8 cellular contexts compared by ENCODE assay signal in genomic region chr3:122564155-122564912, GRCh38. TPM values are rescaled to one million over a fixed set of nuclear protein-coding genes. Genes with fewer than 3 reads are reported as not detected.
DNase-seq lines count a peak whose midpoint lies in the region; ATAC-seq and TF ChIP-seq lines count a peak whose summit lies in the region.

Gene DTX3L, plus strand, starts transcription at chr3:122564338. Its CDS starts 89 bp downstream, at chr3:122564427.
Gene PARP9, minus strand, starts transcription at chr3:122564300. Its CDS starts 4,680 bp downstream, at chr3:122559620.

- 2% methylated on average over 9 of the region's 56 CpGs for WGBS in SK-N-SH (ENCODE audit: low lambda C conversion rate)
- WGBS in gastroesophageal sphincter (ENCODE audit: low coverage in 1 of 2), 2 donors, result 0% methylated on average over 2 to 19 of the region's 56 CpGs

- peaks cover 5 to 9% of the 10 kb centered on the region in 2 experiments; a peak in 2 of 4 replicates for H3K4me1 ChIP-seq in SK-N-SH (ENCODE audit: control insufficient read depth in 1 of 2, insufficient read depth in 2 of 2, low read depth in 1 of 2, low read length in 1 of 2)
- H3K4me1 ChIP-seq in gastroesophageal sphincter, result peaks cover 0 to 86% (median 28%) of the 10 kb centered on the region in 3 donors

- H2AFZ ChIP-seq in SK-N-SH (ENCODE audit: low read depth), result peak within 1 kb of the TSS; percentile 89

- POLR2A ChIA-PET in SK-N-SH (lab: Yijun Ruan, JAX), result interaction anchor here (0.6 to 1.5 kb wide), 6 partner anchors 9 to 1496 kb away, joined by 3 to 8 read pairs (median 3); no protein-coding TSS in a partner anchor

- H3K27me3 ChIP-seq in SK-N-SH (ENCODE audit: insufficient read depth) (no peaks in the 10 kb centered on the region), gastroesophageal sphincter (no peaks in the 10 kb centered on the region)

- no peaks in the 10 kb centered on the region for H3K9me2 ChIP-seq in SK-N-SH

- ATAC-seq in gastroesophageal sphincter, result peak; percentile 96

- DNase-seq in Daoy (ENCODE audit: low read depth) (peak; percentile 92), GOT3 (lab: John Stamatoyannopoulos, UW) (peak; percentile 42), LoVo (ENCODE audit: low spot score) (peak; percentile 82), SK-N-SH (peak; percentile 90), nucleus accumbens (lab: John Stamatoyannopoulos, UW) (peak in 52 of 56 donors; percentile 16 to 71 (median 48)), substantia nigra (lab: John Stamatoyannopoulos, UW) (peak; percentile 11 to 82 (median 58))
- peak; percentile 68 for DNase-seq in activated naive CD4-positive, alpha-beta T cell treated with anti-CD3 and anti-CD28 coated beads, Interleukin-2, amount 50 U/mL, for 16 hours

- TF ChIP-seq EP300 in SK-N-SH (IDR thresholded peaks at IDR 0.05; ENCODE audit: borderline replicate concordance in 1 of 2, low read depth in 1 of 2, low read length in 1 of 2) (peak; percentile 8 to 9; a peak in 1 of 4 replicates), gastroesophageal sphincter (IDR thresholded peaks at IDR 0.05) (no peak)

- CTCF ChIA-PET in SK-N-SH (lab: Yijun Ruan, JAX), result interaction anchor here (0.9 to 3.1 kb wide), 7 partner anchors 9 to 378 kb away, joined by 3 to 29 read pairs (median 4); no protein-coding TSS in a partner anchor

- peak; percentile 65 to 73 for TF ChIP-seq POLR2A in gastroesophageal sphincter (IDR thresholded peaks at IDR 0.05)

- H3K79me2 ChIP-seq in SK-N-SH (ENCODE audit: insufficient read depth), result peaks cover 10% of the 10 kb centered on the region

- no peaks in the 10 kb centered on the region for H3K9me3 ChIP-seq in SK-N-SH
- H3K9me3 ChIP-seq in gastroesophageal sphincter, result no peaks in the 10 kb centered on the region

- H3K9ac ChIP-seq in SK-N-SH, result peak within 1 kb of the TSS; percentile 88

- H3K4me3 ChIP-seq in SK-N-SH (ENCODE audit: low read depth in 2 of 2, low read length in 1 of 2), result peak within 1 kb of the TSS; percentile 75 to 78
- H3K4me3 ChIP-seq in gastroesophageal sphincter, result peak within 1 kb of the TSS; percentile 73 to 93

- no peaks in the 10 kb centered on the region for H4K20me1 ChIP-seq in SK-N-SH (ENCODE audit: insufficient read depth)

- TF ChIP-seq CTCF in SK-N-SH (IDR thresholded peaks at IDR 0.05), result no peak
- TF ChIP-seq CTCF in gastroesophageal sphincter (IDR thresholded peaks at IDR 0.05), result no peak

- H3K4me2 ChIP-seq in SK-N-SH, result peak within 1 kb of the TSS; percentile 87

- H3K27ac ChIP-seq in SK-N-SH (ENCODE audit: low read depth in 2 of 2, low read length in 1 of 2) (peak within 1 kb of the TSS; percentile 74 to 89), gastroesophageal sphincter (peak within 1 kb of the TSS; percentile 93 to 99 (median 96)), substantia nigra (ENCODE audit: low read depth, low read length, poor library complexity, severe bottlenecking) (peak within 1 kb of the TSS; percentile 84)

- TF ChIP-seq RAD21 in SK-N-SH (IDR thresholded peaks at IDR 0.05; ENCODE audit: low read length), result no peak

- H3F3A ChIP-seq in SK-N-SH (replicated peaks; ENCODE audit: insufficient read depth), result no peaks in the 10 kb centered on the region

- H3K36me3 ChIP-seq in SK-N-SH (replicated peaks in 1 of 2; ENCODE audit: control insufficient read depth in 1 of 2, insufficient read depth in 2 of 2, low read length in 1 of 2) (peaks cover 13 to 23% of the 10 kb centered on the region in 2 experiments), gastroesophageal sphincter (peaks cover 0 to 39% of the 10 kb centered on the region in 2 donors)

TF ChIP-seq in SK-N-SH, 30 proteins besides CTCF, POLR2A, EP300 and RAD21 (continues in another document):
- TF ChIP-seq MAX (IDR thresholded peaks at IDR 0.05; ENCODE audit: low read depth) (peak; percentile 65), USF1 (IDR thresholded peaks at IDR 0.05; ENCODE audit: borderline replicate concordance, low read depth) (no peak), FOSL2 (IDR thresholded peaks at IDR 0.05; ENCODE audit: borderline replicate concordance, low read depth) (no peak), RFX5 (IDR thresholded peaks at IDR 0.05; ENCODE audit: low read length) (no peak), SIN3A (IDR thresholded peaks at IDR 0.05; ENCODE audit: borderline replicate concordance, low read depth, low read length) (no peak), REST (IDR thresholded peaks at IDR 0.05; ENCODE audit: low read depth, low read length) (no peak), YY1 (IDR thresholded peaks at IDR 0.05; ENCODE audit: low read depth) (0 out of 2 replicates have a peak, but pooled peaks have one; percentile 43), TCF12 (IDR thresholded peaks at IDR 0.05) (0 out of 2 replicates have a peak, but pooled peaks have one; percentile 7), GATA2 (CRISPR knock-in tag; IDR thresholded peaks at IDR 0.05) (no peak), RXRA (IDR thresholded peaks at IDR 0.05; ENCODE audit: borderline replicate concordance, low read depth) (no peak), TEAD4 (IDR thresholded peaks at IDR 0.05; ENCODE audit: borderline replicate concordance, insufficient read depth) (no peak), PBX3 (IDR thresholded peaks at IDR 0.05) (0 out of 2 replicates have a peak, but pooled peaks have one; percentile 31), FOXJ3 (CRISPR knock-in tag; IDR thresholded peaks at IDR 0.05) (no peak), CHD2 (IDR thresholded peaks at IDR 0.05; ENCODE audit: low read length, partially characterized antibody) (peak; percentile 81), NRF1 (IDR thresholded peaks at IDR 0.05; ENCODE audit: low read depth, low read length) (no peak)
- TF ChIP-seq, protein P1, sequence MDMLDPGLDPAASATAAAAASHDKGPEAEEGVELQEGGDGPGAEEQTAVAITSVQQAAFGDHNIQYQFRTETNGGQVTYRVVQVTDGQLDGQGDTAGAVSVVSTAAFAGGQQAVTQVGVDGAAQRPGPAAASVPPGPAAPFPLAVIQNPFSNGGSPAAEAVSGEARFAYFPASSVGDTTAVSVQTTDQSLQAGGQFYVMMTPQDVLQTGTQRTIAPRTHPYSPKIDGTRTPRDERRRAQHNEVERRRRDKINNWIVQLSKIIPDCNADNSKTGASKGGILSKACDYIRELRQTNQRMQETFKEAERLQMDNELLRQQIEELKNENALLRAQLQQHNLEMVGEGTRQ (IDR thresholded peaks at IDR 0.05; ENCODE audit: borderline replicate concordance, low read depth, low read length), result no peak

RNA-seq across cellular contexts. Expression of gene DTX3L, which starts in this region (rescaled TPM):
- 13.7 and 14.7 TPM in 2 replicates for total RNA-seq in Daoy (2014; rRNA removed; shearing (Covaris generic))
- polyA plus RNA-seq in SK-N-SH (2012; rRNA removed), result 2.6 and 2.7 TPM in 2 replicates
- 4.7 and 4.8 TPM in 2 replicates for polyA plus RNA-seq in SK-N-SH (2012; cell fraction: cytosol; rRNA removed)
- polyA plus RNA-seq in SK-N-SH (2012; cell fraction: nucleus; rRNA removed), result 2.4 and 3.5 TPM in 2 replicates
- 10 to 100 TPM; 23.7 to 24.6 (median 24.2) TPM for total RNA-seq in gastroesophageal sphincter

RNA-seq across cellular contexts. Expression of gene PARP9, which starts in this region (rescaled TPM):
- total RNA-seq in Daoy (2014; rRNA removed; shearing (Covaris generic)), result 11.9 and 26.3 TPM in 2 replicates
- 13.5 and 17.4 TPM in 2 replicates for polyA plus RNA-seq in SK-N-SH (2012; rRNA removed)
- 16.6 and 17.2 TPM in 2 replicates for polyA plus RNA-seq in SK-N-SH (2012; cell fraction: cytosol; rRNA removed)
- 10.9 and 20.4 TPM in 2 replicates for polyA plus RNA-seq in SK-N-SH (2012; cell fraction: nucleus; rRNA removed)
- 10 to 100 TPM; 21.0 to 28.6 (median 24.0) TPM for total RNA-seq in gastroesophageal sphincter

Comparison
In these comparisons a context has a peak if more than half of its experiments do, and no peak if none do; other contexts are left out.
1. Peak in every context shown above with its lines: DNase-seq, ATAC-seq, H3K4me3 ChIP-seq and H3K27ac ChIP-seq.
2. DNase-seq: peak in every context shown above with its lines; median percentile 92 in Daoy; 90 in SK-N-SH; 82 in LoVo; 68 in activated naive CD4-positive, alpha-beta T cell treated with anti-CD3 and anti-CD28 coated beads, Interleukin-2, amount 50 U/mL, for 16 hours; 58 in substantia nigra; 48 in nucleus accumbens; 42 in GOT3.